Comparison of ENCODE assay signal across 9 cellular contexts in genomic region chr3:98343647-98344507, GRCh38. TPM values are rescaled to one million over a fixed set of nuclear protein-coding genes. Genes with fewer than 3 reads are reported as not detected.
DNase-seq lines count a peak whose midpoint lies in the region; ATAC-seq and TF ChIP-seq lines count a peak whose summit lies in the region.
"Had no signal": no experiment of that assay in that cellular context is flagged by ENCODE, and none has a peak within 500 bp of the region (broad histone marks: within the 10 kb centered on the region; RNA-seq: fewer than 3 reads in every experiment).

No MANE protein-coding gene starts in this region.

- no peak overlapping the region for H3K14ac ChIP-seq in neuronal stem cell (ENCODE audit: low read length)

- no peak overlapping the region for H3K4me3 ChIP-seq in PC-9
- H3K4me3 ChIP-seq in neuronal stem cell (ENCODE audit: low read length in 2 of 2): no peak overlapping the region
- H3K4me3 ChIP-seq: BLaER1 had no signal

- no peak overlapping the region for H2BK120ac ChIP-seq in neuronal stem cell (ENCODE audit: low read depth, low read length)

- H4K91ac ChIP-seq in neuronal stem cell (ENCODE audit: low read depth, low read length, poor library complexity): no peak overlapping the region

- H3K9me3 ChIP-seq in PC-9 (ENCODE audit: insufficient read depth, low read depth) (no peaks in the 10 kb centered on the region), neuronal stem cell (replicated peaks in 1 of 2; ENCODE audit: control insufficient read depth in 2 of 2, insufficient read depth in 1 of 2, low read depth in 1 of 2, low read length in 2 of 2) (no peaks in the 10 kb centered on the region)
- H3K9me3 ChIP-seq: BLaER1 had no signal

- ATAC-seq in GM18517 (IDR thresholded peaks at IDR 0.05; ENCODE audit: unreplicated experiment) (peak; percentile 61), HG03354 (IDR thresholded peaks at IDR 0.05; ENCODE audit: poor library complexity, severe bottlenecking, unreplicated experiment) (peak; percentile 83)

- H3K79me1 ChIP-seq in neuronal stem cell (ENCODE audit: low read depth, low read length): no peaks in the 10 kb centered on the region

- no peak overlapping the region for H2BK15ac ChIP-seq in neuronal stem cell (ENCODE audit: low read length)

- H3K27me3 ChIP-seq in PC-9 (ENCODE audit: insufficient read depth, low read depth) (no peaks in the 10 kb centered on the region), neuronal stem cell (ENCODE audit: control insufficient read depth in 3 of 3, insufficient read depth in 3 of 3, low read depth in 1 of 3, low read length in 3 of 3) (no peaks in the 10 kb centered on the region)
- H3K27me3 ChIP-seq: BLaER1 had no signal

- H3K9me2 ChIP-seq in PC-9 (ENCODE audit: insufficient read depth): no peaks in the 10 kb centered on the region

- no peak overlapping the region for H2BK12ac ChIP-seq in neuronal stem cell (ENCODE audit: low read length)

- H3K4me2 ChIP-seq in PC-9 (no peak overlapping the region), neuronal stem cell (ENCODE audit: insufficient read depth, low read length, poor library complexity, severe bottlenecking) (no peak overlapping the region)
- H3K4me2 ChIP-seq: BLaER1 had no signal

- peak; percentile 15 for DNase-seq in NCI-H1092 treated with DMSO at 0.1 percent for 48 hours (lab: John Stamatoyannopoulos, UW)
- no peak for DNase-seq in NCI-H1092 (lab: John Stamatoyannopoulos, UW)
- DNase-seq in PC-9: peak; percentile 36 to 42
- DNase-seq in dermis blood vessel endothelial cell: peak; percentile 54
- DNase-seq in neuronal stem cell (ENCODE audit: low spot score): peak; percentile 63
- DNase-seq in AG08395 (ENCODE audit: low spot score): no peak

- no peak overlapping the region for H2AFZ ChIP-seq in PC-9
- no peak overlapping the region for H2AFZ ChIP-seq in neuronal stem cell (ENCODE audit: low read length)

- H3K18ac ChIP-seq in neuronal stem cell (ENCODE audit: low read length): no peak overlapping the region

- intact Hi-C loops in PC-9 (cut with micrococcal nuclease; ENCODE audit: unreplicated experiment): loop anchor here (1.0 kb wide), 1 partner anchor 178 kb away; the partner anchor contains the start of gene CLDND1

- POLR2A ChIA-PET in PC-9 (lab: Charles Lee; ENCODE audit: unreplicated experiment): interaction anchor here (0.7 kb wide), 1 partner anchor 247 kb away, joined by 4 read pairs; no protein-coding TSS in a partner anchor

- H3K27ac ChIP-seq in PC-9: no peak overlapping the region
- no peak overlapping the region for H3K27ac ChIP-seq in neuronal stem cell (replicated peaks; ENCODE audit: low read length)
- H3K27ac ChIP-seq: BLaER1 had no signal

- H3K4ac ChIP-seq in neuronal stem cell (ENCODE audit: low read length): no peak overlapping the region

- TF ChIP-seq CTCF in PC-9 (conservative IDR thresholded peaks at IDR 0.05): peak; percentile 88

- no peaks in the 10 kb centered on the region for H3F3A ChIP-seq in PC-9 (ENCODE audit: insufficient read depth, low read depth)

- no peaks in the 10 kb centered on the region for H3K4me1 ChIP-seq in PC-9 (replicated peaks; ENCODE audit: insufficient read depth)
- H3K4me1 ChIP-seq in neuronal stem cell (ENCODE audit: control insufficient read depth in 2 of 2, insufficient read depth in 1 of 2, low read depth in 1 of 2, low read length in 2 of 2): no peaks in the 10 kb centered on the region

- H2BK5ac ChIP-seq in neuronal stem cell (ENCODE audit: low read length): no peak overlapping the region

- CTCF ChIA-PET in PC-9 (lab: Charles Lee): no interaction called here

- H2AK5ac ChIP-seq in neuronal stem cell (ENCODE audit: low read depth, low read length): no peak overlapping the region

- no peaks in the 10 kb centered on the region for H4K20me1 ChIP-seq in PC-9 (ENCODE audit: insufficient read depth)
- H4K20me1 ChIP-seq: BLaER1 had no signal

- H3K23ac ChIP-seq in neuronal stem cell (ENCODE audit: low read depth, low read length, poor library complexity): no peak overlapping the region

- H4K8ac ChIP-seq in neuronal stem cell (ENCODE audit: low read depth, low read length): no peak overlapping the region

- H3K36me3 ChIP-seq in PC-9 (ENCODE audit: low read depth): no peaks in the 10 kb centered on the region
- H3K36me3 ChIP-seq in neuronal stem cell (replicated peaks in 1 of 2; ENCODE audit: control insufficient read depth in 2 of 2, insufficient read depth in 2 of 2, low read length in 2 of 2): no peaks in the 10 kb centered on the region
- H3K36me3 ChIP-seq: BLaER1 had no signal

- WGBS in neuronal stem cell (ENCODE audit: extremely low coverage in 2 of 2, insufficient read length in 2 of 2, insufficient replicate concordance in 1 of 2), 2 donors: no CpG with 5 or more reads among the region's 13 CpGs

- H3K79me2 ChIP-seq in PC-9 (ENCODE audit: low read depth): no peaks in the 10 kb centered on the region

- no TSS peak for BruUV-seq in PC-9 (replicated peaks; lab: Mats Ljungman, UMichigan)

- no peak overlapping the region for H3K9ac ChIP-seq in neuronal stem cell (ENCODE audit: low read depth, low read length, poor library complexity)
- H3K9ac ChIP-seq: BLaER1 had no signal

RNA-seq across cellular contexts. Expression of gene OR5K4, which starts 9.8 kb away (rescaled TPM):
- not detected in 2 replicates for total RNA-seq in PC-9 (2021)
- total RNA-seq in dermis blood vessel endothelial cell: not detected in 2 replicates
- not detected for polyA plus RNA-seq in neuronal stem cell (2013, experiment 1 of 2)
- polyA plus RNA-seq in neuronal stem cell (2013, experiment 2 of 2): not detected

RNA-seq across cellular contexts. Expression of gene OR5K3, which starts 46.6 kb away (rescaled TPM):
- total RNA-seq in PC-9 (2021): not detected in 2 replicates
- total RNA-seq in dermis blood vessel endothelial cell: not detected in 2 replicates
- polyA plus RNA-seq in neuronal stem cell (2013, experiment 1 of 2): not detected
- not detected for polyA plus RNA-seq in neuronal stem cell (2013, experiment 2 of 2)

Comparison
In these comparisons a context has a peak if more than half of its experiments do, and no peak if none do; other contexts are left out.
1. DNase-seq: peak in NCI-H1092 treated with DMSO at 0.1 percent for 48 hours (single experiment), PC-9 (2 of 2), dermis blood vessel endothelial cell (single experiment) and neuronal stem cell (single experiment); none in NCI-H1092 (single experiment) and AG08395 (single experiment).